In the genomic region with DNA sequence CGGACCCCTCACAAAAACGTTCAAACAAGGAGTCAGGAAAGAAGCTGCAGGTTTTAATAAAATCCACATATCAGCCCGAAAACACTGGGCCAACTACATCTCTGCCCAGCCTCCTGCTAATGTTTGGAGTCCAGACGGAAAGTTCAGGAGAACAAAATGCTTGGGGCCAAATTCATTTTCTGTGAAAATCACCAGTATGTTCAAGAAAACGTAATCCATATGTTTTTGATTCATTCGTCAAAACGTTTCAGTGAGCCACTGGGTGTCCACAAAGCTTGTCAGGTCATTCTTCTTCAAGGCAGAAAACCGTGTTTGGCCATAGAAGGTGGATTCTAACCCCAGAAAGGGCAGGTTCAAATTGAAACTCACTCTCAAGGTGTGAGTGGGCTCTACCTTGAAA, we compare ENCODE assay signal across 23 cellular contexts.
DNase-seq lines count a peak whose midpoint lies in the region; ATAC-seq and TF ChIP-seq lines count a peak whose summit lies in the region.
"Had no signal": no experiment of that assay in that cellular context is flagged by ENCODE, and none has a peak within 500 bp of the region (broad histone marks: within the 10 kb centered on the region; RNA-seq: fewer than 3 reads in every experiment).

No MANE protein-coding gene starts in this region.

- no peak overlapping the region for H3K4me3 ChIP-seq in fibroblast of mammary gland (ENCODE audit: control insufficient read depth, low read depth, low read length)
- H3K4me3 ChIP-seq in vagina = no peak overlapping the region
- no peak overlapping the region for H3K4me3 ChIP-seq in HAP-1
- H3K4me3 ChIP-seq: heart right ventricle, lung, thyroid gland had no signal

- H3K36me3 ChIP-seq in vagina (no peaks in the 10 kb centered on the region), HAP-1 (replicated peaks) (no peaks in the 10 kb centered on the region)
- H3K36me3 ChIP-seq: heart right ventricle, neutrophil, thyroid gland had no signal

- TF ChIP-seq CTCF in fibroblast of mammary gland (conservative IDR thresholded peaks at IDR 0.05; ENCODE audit: control insufficient read depth, insufficient read depth, low read depth, low read length) (no peak), osteocyte (IDR thresholded peaks at IDR 0.05) (no peak), vagina (IDR thresholded peaks at IDR 0.05) (no peak)

- no peaks in the 10 kb centered on the region for H3K27me3 Mint-ChIP-seq in osteocyte (ENCODE audit: unreplicated experiment)
- H3K27me3 Mint-ChIP-seq: activated CD4-positive, alpha-beta T cell treated with anti-CD3 and anti-CD28 coated beads, Interleukin-2, amount 10 ng/mL, durations not matched to agents 24 days and 14 days; progenitor cell of endocrine pancreas had no signal

- peak; percentile 21; the same call in 2 of the 3 replicates for ATAC-seq in SK-N-SH treated with all-trans-retinoic acid at 6 μM for 48 hours

- peaks cover 65% of the 10 kb centered on the region for H3K4me1 Mint-ChIP-seq in osteocyte (ENCODE audit: unreplicated experiment)
- H3K4me1 Mint-ChIP-seq: activated CD4-positive, alpha-beta T cell treated with anti-CD3 and anti-CD28 coated beads, Interleukin-2, amount 10 ng/mL, durations not matched to agents 24 days and 14 days had no signal

- H3K9me3 Mint-ChIP-seq in osteocyte (ENCODE audit: unreplicated experiment) = no peaks in the 10 kb centered on the region
- H3K9me3 Mint-ChIP-seq: activated CD4-positive, alpha-beta T cell treated with anti-CD3 and anti-CD28 coated beads, Interleukin-2, amount 10 ng/mL, durations not matched to agents 24 days and 14 days; activated T-cell treated with anti-CD3 and anti-CD28 coated beads, Interleukin-2, amount 50 U/mL, for 24 hours had no signal

- H3K36me3 Mint-ChIP-seq in osteocyte (ENCODE audit: unreplicated experiment) = no peaks in the 10 kb centered on the region

- TF ChIP-seq POLR2A in vagina (IDR thresholded peaks at IDR 0.05) = no peak

- intact Hi-C loops in vagina (cut with DNase I) = no loop called here

- H3K9me3 ChIP-seq in vagina = no peaks in the 10 kb centered on the region
- no peaks in the 10 kb centered on the region for H3K9me3 ChIP-seq in HAP-1
- H3K9me3 ChIP-seq: heart right ventricle, neutrophil, thyroid gland had no signal

- DNase-seq in fibroblast of mammary gland (ENCODE audit: low read depth) = peak; percentile 64
- no peak for DNase-seq in osteocyte (ENCODE audit: extremely low spot score, unreplicated experiment)
- no peak for DNase-seq in vagina (ENCODE audit: extremely low spot score in 2 of 2)
- DNase-seq in COLO668 (lab: John Stamatoyannopoulos, UW; ENCODE audit: unreplicated experiment) = no peak
- DNase-seq in SW480 (ENCODE audit: low spot score) = no peak
- DNase-seq in HAP-1 (ENCODE audit: low spot score in 2 of 2) = no peak
- DNase-seq: activated CD4-positive, alpha-beta T cell treated with anti-CD3 and anti-CD28 coated beads, Interleukin-2, amount 10 ng/mL, durations not matched to agents 24 days and 14 days; activated gamma-delta T cell treated with Interleukin-2 at 50 U/mL for 16 hours; activated T-cell treated with anti-CD3 and anti-CD28 coated beads, Interleukin-2, amount 50 U/mL, for 24 hours; C1 segment of cervical spinal cord; DMS79 treated with DMSO at 0.1 percent for 48 hours; heart right ventricle; KG1; NCI-H1417 treated with DMSO at 0.1 percent for 48 hours; NCI-H2081 treated with DMSO at 0.1 percent for 48 hours; stimulated activated CD4-positive, alpha-beta T cell treated with anti-CD3 and anti-CD28 coated beads, Interleukin-15, amount 100 ng/mL, for 24 hours; stimulated activated naive CD4-positive, alpha-beta T cell; T-helper 9 cell; thyroid gland had no signal

- in situ Hi-C loops in HAP-1 (cut with MboI; ENCODE audit: low sequenced_read_pairs) = no loop called here

- no peak overlapping the region for H3K4me3 Mint-ChIP-seq in osteocyte (ENCODE audit: unreplicated experiment)
- H3K4me3 Mint-ChIP-seq: activated CD4-positive, alpha-beta T cell treated with anti-CD3 and anti-CD28 coated beads, Interleukin-2, amount 10 ng/mL, durations not matched to agents 24 days and 14 days; activated T-cell treated with anti-CD3 and anti-CD28 coated beads, Interleukin-2, amount 50 U/mL, for 24 hours had no signal

- H3K27ac Mint-ChIP-seq in osteocyte (ENCODE audit: unreplicated experiment) = peak overlapping the region; percentile 97
- H3K27ac Mint-ChIP-seq: activated CD4-positive, alpha-beta T cell treated with anti-CD3 and anti-CD28 coated beads, Interleukin-2, amount 10 ng/mL, durations not matched to agents 24 days and 14 days; activated T-cell treated with anti-CD3 and anti-CD28 coated beads, Interleukin-2, amount 50 U/mL, for 24 hours had no signal

- peak overlapping the region; percentile 27 for H3K27ac ChIP-seq in vagina
- H3K27ac ChIP-seq: neutrophil, thyroid gland had no signal

- H3K4me1 ChIP-seq in vagina (peaks cover 28% of the 10 kb centered on the region), HAP-1 (no peaks in the 10 kb centered on the region)

- H3K27me3 ChIP-seq in vagina (no peaks in the 10 kb centered on the region), HAP-1 (ENCODE audit: low read depth) (no peaks in the 10 kb centered on the region)
- H3K27me3 ChIP-seq: neutrophil, thyroid gland had no signal

TF ChIP-seq in SK-N-SH treated with all-trans-retinoic acid at 6 μM for 48 hours, 23 proteins besides CTCF, POLR2A, EP300 and RAD21 (continues in another document):
- TF ChIP-seq, protein P1, sequence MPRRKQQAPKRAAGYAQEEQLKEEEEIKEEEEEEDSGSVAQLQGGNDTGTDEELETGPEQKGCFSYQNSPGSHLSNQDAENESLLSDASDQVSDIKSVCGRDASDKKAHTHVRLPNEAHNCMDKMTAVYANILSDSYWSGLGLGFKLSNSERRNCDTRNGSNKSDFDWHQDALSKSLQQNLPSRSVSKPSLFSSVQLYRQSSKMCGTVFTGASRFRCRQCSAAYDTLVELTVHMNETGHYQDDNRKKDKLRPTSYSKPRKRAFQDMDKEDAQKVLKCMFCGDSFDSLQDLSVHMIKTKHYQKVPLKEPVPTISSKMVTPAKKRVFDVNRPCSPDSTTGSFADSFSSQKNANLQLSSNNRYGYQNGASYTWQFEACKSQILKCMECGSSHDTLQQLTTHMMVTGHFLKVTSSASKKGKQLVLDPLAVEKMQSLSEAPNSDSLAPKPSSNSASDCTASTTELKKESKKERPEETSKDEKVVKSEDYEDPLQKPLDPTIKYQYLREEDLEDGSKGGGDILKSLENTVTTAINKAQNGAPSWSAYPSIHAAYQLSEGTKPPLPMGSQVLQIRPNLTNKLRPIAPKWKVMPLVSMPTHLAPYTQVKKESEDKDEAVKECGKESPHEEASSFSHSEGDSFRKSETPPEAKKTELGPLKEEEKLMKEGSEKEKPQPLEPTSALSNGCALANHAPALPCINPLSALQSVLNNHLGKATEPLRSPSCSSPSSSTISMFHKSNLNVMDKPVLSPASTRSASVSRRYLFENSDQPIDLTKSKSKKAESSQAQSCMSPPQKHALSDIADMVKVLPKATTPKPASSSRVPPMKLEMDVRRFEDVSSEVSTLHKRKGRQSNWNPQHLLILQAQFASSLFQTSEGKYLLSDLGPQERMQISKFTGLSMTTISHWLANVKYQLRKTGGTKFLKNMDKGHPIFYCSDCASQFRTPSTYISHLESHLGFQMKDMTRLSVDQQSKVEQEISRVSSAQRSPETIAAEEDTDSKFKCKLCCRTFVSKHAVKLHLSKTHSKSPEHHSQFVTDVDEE (CRISPR knock-in tag; IDR thresholded peaks at IDR 0.05) = no peak
- TF ChIP-seq CSDC2 (CRISPR knock-in tag; IDR thresholded peaks at IDR 0.05) = no peak
- no peak for TF ChIP-seq RARB (CRISPR knock-in tag; IDR thresholded peaks at IDR 0.05)
- no peak for TF ChIP-seq CSRNP3 (CRISPR knock-in tag; IDR thresholded peaks at IDR 0.05)
- TF ChIP-seq, protein P2, sequence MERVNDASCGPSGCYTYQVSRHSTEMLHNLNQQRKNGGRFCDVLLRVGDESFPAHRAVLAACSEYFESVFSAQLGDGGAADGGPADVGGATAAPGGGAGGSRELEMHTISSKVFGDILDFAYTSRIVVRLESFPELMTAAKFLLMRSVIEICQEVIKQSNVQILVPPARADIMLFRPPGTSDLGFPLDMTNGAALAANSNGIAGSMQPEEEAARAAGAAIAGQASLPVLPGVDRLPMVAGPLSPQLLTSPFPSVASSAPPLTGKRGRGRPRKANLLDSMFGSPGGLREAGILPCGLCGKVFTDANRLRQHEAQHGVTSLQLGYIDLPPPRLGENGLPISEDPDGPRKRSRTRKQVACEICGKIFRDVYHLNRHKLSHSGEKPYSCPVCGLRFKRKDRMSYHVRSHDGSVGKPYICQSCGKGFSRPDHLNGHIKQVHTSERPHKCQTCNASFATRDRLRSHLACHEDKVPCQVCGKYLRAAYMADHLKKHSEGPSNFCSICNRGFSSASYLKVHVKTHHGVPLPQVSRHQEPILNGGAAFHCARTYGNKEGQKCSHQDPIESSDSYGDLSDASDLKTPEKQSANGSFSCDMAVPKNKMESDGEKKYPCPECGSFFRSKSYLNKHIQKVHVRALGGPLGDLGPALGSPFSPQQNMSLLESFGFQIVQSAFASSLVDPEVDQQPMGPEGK (CRISPR knock-in tag; IDR thresholded peaks at IDR 0.05; ENCODE audit: borderline replicate concordance) = no peak
- no peak for TF ChIP-seq ESRRG (CRISPR knock-in tag; IDR thresholded peaks at IDR 0.05)
- TF ChIP-seq TOX (CRISPR knock-in tag; IDR thresholded peaks at IDR 0.05; ENCODE audit: borderline replicate concordance) = no peak
- no peak for TF ChIP-seq ZC3H10 (CRISPR knock-in tag; IDR thresholded peaks at IDR 0.05)
- no peak for TF ChIP-seq OSR1 (CRISPR knock-in tag; IDR thresholded peaks at IDR 0.05)
- no peak for TF ChIP-seq ZNF565 (CRISPR knock-in tag; conservative IDR thresholded peaks at IDR 0.05; ENCODE audit: low read depth)
